ENCODE assay signal across 16 cellular contexts in the genomic region with DNA sequence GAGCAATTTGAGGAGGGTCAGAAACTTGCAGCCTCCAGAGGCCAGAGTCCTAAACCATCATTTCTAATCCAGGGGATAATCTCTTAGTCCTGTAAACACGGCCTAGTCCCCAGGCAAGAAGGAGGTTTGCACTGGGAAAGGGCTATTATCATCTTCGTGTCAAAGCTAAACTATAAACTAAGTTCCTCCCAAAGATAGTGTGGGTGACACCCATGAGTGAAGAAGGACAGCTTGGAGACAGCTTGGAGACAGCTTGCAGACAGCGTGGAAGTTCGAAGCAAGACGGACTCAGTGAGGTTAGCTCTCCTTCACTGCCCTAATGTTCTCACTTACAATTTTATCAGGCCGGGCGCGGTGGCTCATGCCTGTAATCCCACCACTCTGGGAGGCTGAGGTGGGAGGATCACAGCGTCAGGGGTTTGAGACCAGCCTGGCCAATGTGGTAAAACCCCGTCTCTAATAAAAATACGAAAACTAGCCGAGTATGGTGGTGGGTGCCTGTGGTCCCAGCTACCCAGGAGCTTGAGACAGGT. TPM values are rescaled to one million over a fixed set of nuclear protein-coding genes. Genes with fewer than 3 reads are reported as not detected.
DNase-seq lines count a peak whose midpoint lies in the region; ATAC-seq, FAIRE-seq and TF ChIP-seq lines count a peak whose summit lies in the region.
"Had no signal": no experiment of that assay in that cellular context is flagged by ENCODE, and none has a peak within 500 bp of the region (broad histone marks: within the 10 kb centered on the region; RNA-seq: fewer than 3 reads in every experiment).

No MANE protein-coding gene starts in this region.

- DNase-seq in HCT116 (ENCODE audit: low read depth, low spot score) (no peak), WTC11 (ENCODE audit: low spot score) (peak; percentile 7), kidney (peak; percentile 55), progenitor cell of endocrine pancreas (ENCODE audit: low spot score, unreplicated experiment) (no peak), adrenal gland (no peak), HUDEP-2 (lab: John Stamatoyannopoulos, UW; ENCODE audit: unreplicated experiment in 76 of 76) (no peak)
- DNase-seq: activated naive CD4-positive, alpha-beta T cell treated with Interleukin-2 at 50 U/mL for 16 hours; CD4-positive, alpha-beta memory T cell; effector memory CD8-positive, alpha-beta T cell; NCI-H1092 had no signal

- H3K27me3 Mint-ChIP-seq in WTC11 (ENCODE audit: low read depth) (no peaks in the 10 kb centered on the region), progenitor cell of endocrine pancreas (no peaks in the 10 kb centered on the region)
- H3K27me3 Mint-ChIP-seq: CD4-positive, alpha-beta memory T cell; effector memory CD8-positive, alpha-beta T cell; IgD-negative memory B cell had no signal

- no peaks in the 10 kb centered on the region for H3K9me2 ChIP-seq in HCT116 (ENCODE audit: insufficient read depth)

- H3K9me3 ChIP-seq in HCT116 (ENCODE audit: control insufficient read depth in 1 of 2, insufficient read depth in 1 of 2, low read depth in 1 of 2, low read length in 2 of 2) (no peaks in the 10 kb centered on the region), kidney (ENCODE audit: control insufficient read depth in 1 of 2, low read length in 2 of 2) (no peaks in the 10 kb centered on the region), adrenal gland (replicated peaks in 1 of 3) (no peaks in the 10 kb centered on the region)
- H3K9me3 ChIP-seq: thoracic aorta had no signal

- no peaks in the 10 kb centered on the region for H3K27me3 ChIP-seq in HCT116 (ENCODE audit: insufficient read depth, low read length)
- no peaks in the 10 kb centered on the region for H3K27me3 ChIP-seq in adrenal gland

- H3K4me3 Mint-ChIP-seq in WTC11 (no peak overlapping the region), progenitor cell of endocrine pancreas (ENCODE audit: low read depth) (no peak overlapping the region)
- H3K4me3 Mint-ChIP-seq: CD4-positive, alpha-beta memory T cell; effector memory CD8-positive, alpha-beta T cell; IgD-negative memory B cell had no signal

- no peak; the same call in none of the 2 replicates for ATAC-seq in HCT116
- ATAC-seq in WTC11 = no peak
- no peak for ATAC-seq in HG02642 (IDR thresholded peaks at IDR 0.05; ENCODE audit: poor library complexity, unreplicated experiment)
- ATAC-seq: effector memory CD8-positive, alpha-beta T cell had no signal

- H3K27ac Mint-ChIP-seq in WTC11 (no peak overlapping the region), progenitor cell of endocrine pancreas (peak overlapping the region; percentile 71)
- H3K27ac Mint-ChIP-seq: CD4-positive, alpha-beta memory T cell; IgD-negative memory B cell had no signal

- RAD21 ChIA-PET in HCT116 (lab: Charles Lee; ENCODE audit: low non-redundant PET in 1 of 2, low total read pairs in 2 of 2, uncharacterized antibody in 2 of 2, unreplicated experiment in 2 of 2) = no interaction called here

- H3K4me3 ChIP-seq in HCT116 (replicated peaks in 1 of 2; ENCODE audit: low read depth in 1 of 2, low read length in 2 of 2) (0 out of 4 replicates have a peak overlapping the region, but pooled peaks of 1 of the 2 experiments have one; percentile 23), kidney (ENCODE audit: low read length in 2 of 2) (no peak overlapping the region), adrenal gland (no peak overlapping the region)
- H3K4me3 ChIP-seq: SK-N-MC, thoracic aorta had no signal

- intact Hi-C loops in HCT116 (cut with micrococcal nuclease) (no loop called here), kidney (cut with DNase I) (no loop called here), adrenal gland (cut with DNase I) (no loop called here)

- TF ChIP-seq CTCF in HCT116 (IDR thresholded peaks at IDR 0.05 in 2 of 3, conservative IDR thresholded peaks at IDR 0.05 in 1 of 3; ENCODE audit: borderline replicate concordance in 1 of 3, insufficient read depth in 1 of 3, low read depth in 2 of 3, low read length in 2 of 3) (no peak), WTC11 (IDR thresholded peaks at IDR 0.05) (no peak), kidney (IDR thresholded peaks at IDR 0.05; ENCODE audit: borderline replicate concordance, extremely low read depth, insufficient read depth) (no peak), progenitor cell of endocrine pancreas (IDR thresholded peaks at IDR 0.05; ENCODE audit: unreplicated experiment) (no peak), adrenal gland (IDR thresholded peaks at IDR 0.05) (no peak)

- H3K9me3 Mint-ChIP-seq in WTC11 = no peaks in the 10 kb centered on the region
- no peaks in the 10 kb centered on the region for H3K9me3 Mint-ChIP-seq in progenitor cell of endocrine pancreas (ENCODE audit: low read depth)
- H3K9me3 Mint-ChIP-seq: CD4-positive, alpha-beta memory T cell; effector memory CD8-positive, alpha-beta T cell; IgD-negative memory B cell had no signal

- peak overlapping the region; percentile 70 for H3K4me2 ChIP-seq in HCT116 (ENCODE audit: low read length)

- H2AFZ ChIP-seq in HCT116 (ENCODE audit: low read depth, low read length, poor library complexity, severe bottlenecking) = peak overlapping the region; percentile 76

- no peak for TF ChIP-seq POLR2A in HCT116 (IDR thresholded peaks at IDR 0.05; ENCODE audit: borderline replicate concordance, extremely low read depth, insufficient read depth, insufficient read length)
- no peak for TF ChIP-seq POLR2A in adrenal gland (IDR thresholded peaks at IDR 0.05)

- TF ChIP-seq RAD21 in HCT116 (IDR thresholded peaks at IDR 0.05; ENCODE audit: low read depth) = no peak

- H3K36me3 ChIP-seq in HCT116 (ENCODE audit: control insufficient read depth in 1 of 2, insufficient read depth in 2 of 2, low read length in 2 of 2) (no peaks in the 10 kb centered on the region), kidney (ENCODE audit: control insufficient read depth in 1 of 2, insufficient read depth in 2 of 2, low read length in 2 of 2) (no peaks in the 10 kb centered on the region), adrenal gland (replicated peaks in 1 of 2) (no peaks in the 10 kb centered on the region)
- H3K36me3 ChIP-seq: thoracic aorta had no signal

- H4K20me1 ChIP-seq in HCT116 (ENCODE audit: insufficient read depth) = no peaks in the 10 kb centered on the region

- WGBS in adrenal gland, 4 donors = 69 to 78% (median 77%) methylated on average over 12 of the region's 12 CpGs

- H3K27ac ChIP-seq in HCT116 (ENCODE audit: low read depth, low read length) (no peak overlapping the region), kidney (ENCODE audit: low read depth in 2 of 2, low read length in 2 of 2) (no peak overlapping the region), adrenal gland (peak overlapping the region in 1 of 5 donors; percentile 10)
- H3K27ac ChIP-seq: SK-N-MC, thoracic aorta had no signal

- POLR2A ChIA-PET in HCT116 (lab: Charles Lee) = no interaction called here
- POLR2A ChIA-PET in WTC11 (lab: Charles Lee) = no interaction called here

- H3K4me1 Mint-ChIP-seq in WTC11 (peaks cover 10% of the 10 kb centered on the region), progenitor cell of endocrine pancreas (ENCODE audit: low read depth) (peaks cover 19% of the 10 kb centered on the region)

- H3K36me3 Mint-ChIP-seq in WTC11 = no peaks in the 10 kb centered on the region
- no peaks in the 10 kb centered on the region for H3K36me3 Mint-ChIP-seq in progenitor cell of endocrine pancreas (ENCODE audit: insufficient read depth)
- H3K36me3 Mint-ChIP-seq: CD4-positive, alpha-beta memory T cell; IgD-negative memory B cell had no signal

- CTCF ChIA-PET in HCT116 (lab: Charles Lee) (no interaction called here), WTC11 (lab: Charles Lee) (no interaction called here)

- BruUV-seq in HCT116 (replicated peaks; lab: Mats Ljungman, UMichigan) = no TSS peak

- no peak for FAIRE-seq in kidney (lab: Jason Lieb, UNC)
- FAIRE-seq: bronchial epithelial cell, GM12892 had no signal

- peaks cover 5 to 25% of the 10 kb centered on the region in 2 experiments; a peak in 3 of 4 replicates for H3K4me1 ChIP-seq in HCT116 (ENCODE audit: control insufficient read depth in 1 of 2, insufficient read depth in 2 of 2, low read length in 2 of 2)
- peaks cover 0 to 2% of the 10 kb centered on the region in 2 donors for H3K4me1 ChIP-seq in kidney (ENCODE audit: control insufficient read depth in 1 of 2, insufficient read depth in 1 of 2, low read depth in 1 of 2, low read length in 2 of 2)
- peaks cover 0 to 7% of the 10 kb centered on the region in 2 donors for H3K4me1 ChIP-seq in adrenal gland (replicated peaks in 1 of 2)

- H3K79me2 ChIP-seq in HCT116 (ENCODE audit: insufficient read depth, low read length) = no peaks in the 10 kb centered on the region

- H3K9ac ChIP-seq in HCT116 (ENCODE audit: low read length) = peak overlapping the region; percentile 30
- H3K9ac ChIP-seq in kidney (ENCODE audit: low read length in 2 of 2) = no peak overlapping the region

TF ChIP-seq in HCT116, 20 proteins besides CTCF, POLR2A, EP300 and RAD21:
- TF ChIP-seq TCF7L2 (IDR thresholded peaks at IDR 0.05; ENCODE audit: borderline replicate concordance, extremely low read depth, insufficient read depth, insufficient read length) = no peak

TF ChIP-seq in WTC11, 78 proteins besides CTCF, POLR2A, EP300 and RAD21:
- TF ChIP-seq KAT7 (CRISPR knock-in tag; IDR thresholded peaks at IDR 0.05; ENCODE audit: borderline replicate concordance) = no peak
- TF ChIP-seq FOXK1 (CRISPR knock-in tag; IDR thresholded peaks at IDR 0.05) = no peak
- TF ChIP-seq RELA (CRISPR knock-in tag; IDR thresholded peaks at IDR 0.05; ENCODE audit: borderline replicate concordance) = no peak
- no peak for TF ChIP-seq RORB (CRISPR knock-in tag; IDR thresholded peaks at IDR 0.05)
- no peak for TF ChIP-seq ATF1 (CRISPR knock-in tag; IDR thresholded peaks at IDR 0.05)
TF ChIP-seq in WTC11: peak in this region for 0.

RNA-seq across cellular contexts. Expression of gene PLCXD1, which starts 19.3 kb away (rescaled TPM):
- total RNA-seq in HCT116 (2021; ENCODE audit: unreplicated experiment) (26.3 TPM), WTC11 (2021) (131 to 155 TPM (median 150 TPM) in 3 replicates), kidney (11.0 TPM), progenitor cell of endocrine pancreas (52.3 and 55.6 TPM in 2 replicates), adrenal gland (1 to 10 TPM; 1.2 to 7.8 (median 5.8) TPM)
- 18.3 and 20.1 TPM in 2 replicates for polyA plus RNA-seq in HCT116 (2012)
- polyA plus RNA-seq in kidney (ENCODE audit: insufficient read depth, low read depth, low replicate concordance) (4.9 TPM), adrenal gland (10 to 100 TPM in 1 of 3 donors, 1 to 10 TPM in 2; 1.4 to 14.3 (median 9.9) TPM)

RNA-seq across cellular contexts. Expression of gene GTPBP6, which starts 56.7 kb away (rescaled TPM):
- total RNA-seq in HCT116 (2021; ENCODE audit: unreplicated experiment) (41.6 TPM), WTC11 (2021) (63.9 to 68.5 TPM (median 67.9 TPM) in 3 replicates), kidney (50.1 TPM), progenitor cell of endocrine pancreas (71.1 and 72.7 TPM in 2 replicates), adrenal gland (10 to 100 TPM; 29.8 to 57.1 (median 38.1) TPM)
- polyA plus RNA-seq in HCT116 (2012) = 32.2 and 36.5 TPM in 2 replicates
- polyA plus RNA-seq in kidney (ENCODE audit: insufficient read depth, low read depth, low replicate concordance) (61.9 TPM), adrenal gland (10 to 100 TPM in 2 of 3 donors, 1 to 10 TPM in 1; 5.3 to 53.3 (median 40.5) TPM)

Comparison
In these comparisons a context has a peak if more than half of its experiments do, and no peak if none do; other contexts are left out.
1. DNase-seq: peak in WTC11 (single experiment) and kidney (single experiment); none in HCT116 (single experiment), progenitor cell of endocrine pancreas (single experiment), adrenal gland (0 of 7) and HUDEP-2 (0 of 76).